ENCODE assay signal across 23 cellular contexts in the genomic region with DNA sequence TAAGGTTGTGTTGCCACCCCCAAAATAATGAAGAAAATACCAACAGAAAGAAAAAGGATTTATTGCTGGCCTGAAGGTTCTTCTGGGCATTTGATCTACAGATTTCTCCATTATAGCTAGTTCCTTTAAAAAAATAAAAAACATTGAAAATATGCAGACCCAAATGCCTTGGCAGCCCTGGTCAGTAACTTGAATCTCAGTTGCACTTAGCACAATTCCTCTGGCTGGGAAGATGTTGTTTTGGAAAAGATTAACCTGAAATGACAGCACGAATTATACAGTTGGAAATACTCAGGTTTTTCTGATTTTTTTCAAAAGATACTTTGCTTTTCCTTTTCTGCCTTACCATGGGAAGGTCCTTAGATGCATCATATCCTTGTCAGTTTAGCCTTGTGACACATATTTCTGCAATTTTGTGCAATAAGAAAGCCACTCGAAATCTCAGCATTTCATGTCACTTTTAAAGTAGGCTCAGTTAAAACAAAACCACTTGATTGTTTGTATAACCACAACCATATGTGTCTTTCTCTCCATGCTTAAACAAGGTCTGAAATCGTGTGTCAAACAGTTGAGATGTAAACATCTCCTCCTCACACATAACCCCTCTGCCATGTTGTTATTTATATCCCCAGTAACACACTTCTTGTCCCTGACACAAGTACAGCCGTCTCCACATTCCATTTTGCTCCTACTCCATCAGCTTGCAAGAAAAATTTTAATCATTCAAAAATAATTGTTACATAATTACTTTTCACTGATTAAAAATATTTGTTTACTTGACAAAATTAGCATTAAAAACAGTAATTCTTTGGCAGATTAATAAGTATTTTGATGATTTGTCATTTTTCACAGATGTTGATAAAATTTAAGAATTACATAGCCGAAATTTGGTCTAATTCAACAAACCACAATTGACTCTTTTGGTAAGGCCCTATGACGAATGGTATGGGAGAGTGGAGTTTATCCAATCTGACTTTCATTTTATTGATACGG.
DNase-seq lines count a peak whose midpoint lies in the region; ATAC-seq, FAIRE-seq and TF ChIP-seq lines count a peak whose summit lies in the region.
"Had no signal": no experiment of that assay in that cellular context is flagged by ENCODE, and none has a peak within 500 bp of the region (broad histone marks: within the 10 kb centered on the region; RNA-seq: fewer than 3 reads in every experiment).

No MANE protein-coding gene starts in this region.

- H2BK120ac ChIP-seq in IMR-90 (ENCODE audit: low read depth, low read length) (0 out of 2 replicates have a peak overlapping the region, but pooled peaks have one; percentile 44), mesenchymal stem cell (ENCODE audit: low read depth, low read length) (no peak overlapping the region)

- H4K91ac ChIP-seq in IMR-90 (ENCODE audit: insufficient read depth, low read depth, low read length) (no peak overlapping the region), mesenchymal stem cell (ENCODE audit: low read length) (no peak overlapping the region)

- no peak overlapping the region for H2AFZ ChIP-seq in IMR-90 (replicated peaks; ENCODE audit: low read length, poor library complexity)
- no peak overlapping the region for H2AFZ ChIP-seq in K562 (ENCODE audit: low read depth, low read length)
- no peak overlapping the region for H2AFZ ChIP-seq in mesenchymal stem cell (ENCODE audit: low read depth, low read length)

- in situ Hi-C loops in IMR-90 (cut with MboI; ENCODE audit: low sequenced_read_pairs) (no loop called here), K562 (cut with MboI) (no loop called here)

- H2BK15ac ChIP-seq in IMR-90 (ENCODE audit: low read depth, low read length) (no peak overlapping the region), mesenchymal stem cell (ENCODE audit: low read depth, poor library complexity, severe bottlenecking) (no peak overlapping the region)

- TF ChIP-seq EP300 in K562 (IDR thresholded peaks at IDR 0.05; ENCODE audit: low read length), result no peak

- TF ChIP-seq RAD21 in IMR-90 (IDR thresholded peaks at IDR 0.05; ENCODE audit: low read length) (no peak), K562 (CRISPR knock-in tag; conservative IDR thresholded peaks at IDR 0.05 in 1 of 2, IDR thresholded peaks at IDR 0.05 in 1 of 2) (no peak)

- TF ChIP-seq POLR2A in IMR-90 (IDR thresholded peaks at IDR 0.05; ENCODE audit: low read depth, low read length), result no peak
- TF ChIP-seq POLR2A in K562 (conservative IDR thresholded peaks at IDR 0.05), result no peak

- peak; percentile 12 for DNase-seq in AG20443 (ENCODE audit: low spot score)
- DNase-seq in IMR-90, result peak; percentile 72
- no peak for DNase-seq in K562 (ENCODE audit: extremely low read depth in 1 of 4, low spot score in 3 of 4)
- peak; percentile 72 for DNase-seq in mesenchymal stem cell
- DNase-seq in activated CD4-positive, alpha-beta T cell treated with anti-CD3 and anti-CD28 coated beads, Interleukin-2, amount 50 U/mL, for 1 hour, result no peak
- DNase-seq in stimulated activated CD4-positive, alpha-beta T cell treated with anti-CD3 and anti-CD28 coated beads, Interleukin-12 subunit alpha, Interleukin-12 subunit beta, amount 100 ng/mL, for 4 hours, result no peak
- DNase-seq: activated CD4-positive, alpha-beta T cell treated with anti-CD3 and anti-CD28 coated beads, Interleukin-2, amount 50 U/mL, for 4 hours; CD4-positive, alpha-beta T cell; H9; hippocampal formation; left ventricle myocardium inferior; MG63; natural killer cell; NCI-H1436; NCI-H446 treated with DMSO at 0.1 percent for 48 hours; OCI-M1; ovary; stimulated activated CD4-positive, alpha-beta T cell treated with anti-CD3 and anti-CD28 coated beads, Interleukin-4, amount 100 ng/mL, for 24 hours; stimulated activated naive B cell treated with anti-CD40 and anti-IgM and Interleukin-4, amounts not matched to agents 10 μg/mL and 1 μg/mL and 100 μg/mL, for 72 hours had no signal

- H2BK5ac ChIP-seq in IMR-90 (ENCODE audit: low read depth, low read length, poor library complexity, severe bottlenecking), result peak overlapping the region; percentile 64
- H2BK5ac ChIP-seq in mesenchymal stem cell (ENCODE audit: low read depth, low read length, poor library complexity, severe bottlenecking), result no peak overlapping the region

- TF ChIP-seq CTCF in IMR-90 (conservative IDR thresholded peaks at IDR 0.05; ENCODE audit: low read depth, low read length), result no peak
- no peak for TF ChIP-seq CTCF in K562 (IDR thresholded peaks at IDR 0.05 in 2 of 3, conservative IDR thresholded peaks at IDR 0.05 in 1 of 3; ENCODE audit: insufficient read depth in 2 of 3, low read depth in 1 of 3, low read length in 3 of 3)

- no peaks in the 10 kb centered on the region for H3K79me2 ChIP-seq in K562 (ENCODE audit: control insufficient read depth, insufficient read depth, low read length)

- H2AK9ac ChIP-seq in IMR-90 (replicated peaks; ENCODE audit: low read depth, low read length, poor library complexity), result no peak overlapping the region

- peak overlapping the region; percentile 15; the same call in 1 of the 2 replicates for H3K27ac ChIP-seq in IMR-90 (ENCODE audit: insufficient read depth, low read length)
- no peak overlapping the region for H3K27ac ChIP-seq in K562 (ENCODE audit: extremely low read depth, low read depth, low read length)
- H3K27ac ChIP-seq in mesenchymal stem cell (ENCODE audit: low read length, poor library complexity, severe bottlenecking), result no peak overlapping the region
- H3K27ac ChIP-seq: epithelial cell of prostate, gastroesophageal sphincter, left ventricle myocardium inferior, ovary, suprapubic skin had no signal

- H3K36me3 ChIP-seq in IMR-90 (ENCODE audit: control insufficient read depth, insufficient read depth, low read length), result peaks cover 2% of the 10 kb centered on the region
- peaks cover 23% of the 10 kb centered on the region; the same call in 2 of the 3 replicates for H3K36me3 ChIP-seq in K562 (ENCODE audit: control insufficient read depth, insufficient read depth, low read length)
- H3K36me3 ChIP-seq in mesenchymal stem cell (ENCODE audit: control insufficient read depth in 1 of 2, insufficient read depth in 2 of 2, low read depth in 1 of 2, low read length in 2 of 2), result peaks cover 3 to 27% of the 10 kb centered on the region in 2 experiments
- H3K36me3 ChIP-seq: MG63, ovary had no signal

- peaks cover 16 to 41% of the 10 kb centered on the region in 2 experiments for H3K79me1 ChIP-seq in IMR-90 (ENCODE audit: low read depth in 1 of 2, low read length in 2 of 2)
- H3K79me1 ChIP-seq in mesenchymal stem cell (replicated peaks; ENCODE audit: low read length, poor library complexity, severe bottlenecking), result peaks cover 12% of the 10 kb centered on the region

- peak; percentile 24 for ATAC-seq in IMR-90 (ENCODE audit: low read depth)
- no peak for ATAC-seq in K562
- ATAC-seq in GM19023 (IDR thresholded peaks at IDR 0.05; ENCODE audit: unreplicated experiment), result no peak
- ATAC-seq: gastroesophageal sphincter; natural killer cell; stimulated activated naive B cell treated with anti-CD40 and anti-IgM and Interleukin-4, amounts not matched to agents 10 μg/mL and 1 μg/mL and 100 μg/mL, for 72 hours had no signal

- H3K4me3 ChIP-seq in IMR-90 (ENCODE audit: insufficient read depth, low read depth, low read length) (no peak overlapping the region), K562 (no peak overlapping the region), mesenchymal stem cell (ENCODE audit: insufficient read depth in 1 of 2, low read depth in 1 of 2, low read length in 2 of 2) (no peak overlapping the region)
- H3K4me3 ChIP-seq: gastroesophageal sphincter, left ventricle myocardium inferior, MG63, ovary, suprapubic skin had no signal

- no peaks in the 10 kb centered on the region for H3K27me3 ChIP-seq in IMR-90 (ENCODE audit: control insufficient read depth, insufficient read depth, low read length)
- H3K27me3 ChIP-seq in K562 (ENCODE audit: control insufficient read depth in 2 of 2, insufficient read depth in 2 of 2, low read length in 2 of 2), result no peaks in the 10 kb centered on the region
- H3K27me3 ChIP-seq in mesenchymal stem cell (ENCODE audit: control insufficient read depth in 1 of 2, insufficient read depth in 1 of 2, low read length in 2 of 2), result no peaks in the 10 kb centered on the region
- H3K27me3 ChIP-seq: gastroesophageal sphincter, MG63, ovary, suprapubic skin had no signal

- H3K23ac ChIP-seq in IMR-90 (ENCODE audit: low read depth, low read length) (no peak overlapping the region), mesenchymal stem cell (ENCODE audit: low read length in 2 of 2) (no peak overlapping the region)

- H2AK5ac ChIP-seq in IMR-90 (ENCODE audit: low read depth, low read length), result no peak overlapping the region
- no peak overlapping the region for H2AK5ac ChIP-seq in mesenchymal stem cell (ENCODE audit: low read length, severe bottlenecking)

- H3K9me1 ChIP-seq in IMR-90 (ENCODE audit: insufficient read depth, low read length), result peaks cover 12% of the 10 kb centered on the region
- no peaks in the 10 kb centered on the region for H3K9me1 ChIP-seq in K562 (ENCODE audit: control insufficient read depth, insufficient read depth, low read length)

- H3K4me1 ChIP-seq in IMR-90 (ENCODE audit: control insufficient read depth, insufficient read depth, low read length), result peaks cover 5% of the 10 kb centered on the region
- H3K4me1 ChIP-seq in K562 (replicated peaks in 1 of 2; ENCODE audit: control insufficient read depth in 2 of 2, insufficient read depth in 2 of 2, low read length in 2 of 2), result no peaks in the 10 kb centered on the region
- H3K4me1 ChIP-seq in mesenchymal stem cell (ENCODE audit: control insufficient read depth, insufficient read depth, low read depth, low read length), result peaks cover 2% of the 10 kb centered on the region

- WGBS in IMR-90 (ENCODE audit: extremely low coverage in 2 of 2, insufficient read length in 1 of 2), 2 experiments, result 0% methylated on average over 2 of the region's 7 CpGs; no CpG with 5 or more reads in 1 of the 2 experiments
- 69% methylated on average over 7 of the region's 7 CpGs for WGBS in K562 (ENCODE audit: insufficient coverage, low coverage, missing lambda C conversion rate)
- 43% methylated on average over 5 of the region's 7 CpGs for WGBS in mesenchymal stem cell

- H2BK20ac ChIP-seq in IMR-90 (ENCODE audit: low read depth, low read length), result no peak overlapping the region

- intact Hi-C loops in IMR-90 (cut with micrococcal nuclease), result loop anchor here (5.0 kb wide), 2 partner anchors 52 to 77 kb away; partner anchors contain the start of gene ABCC11
- intact Hi-C loops in K562 (cut with micrococcal nuclease), result no loop called here

- H4K8ac ChIP-seq in IMR-90 (ENCODE audit: low read depth in 2 of 2, low read length in 2 of 2) (no peak overlapping the region), mesenchymal stem cell (ENCODE audit: low read length) (no peak overlapping the region)

- BruUV-seq in IMR-90 (replicated peaks; lab: Mats Ljungman, UMichigan), result no TSS peak
- BruUV-seq in K562 (replicated peaks; lab: Mats Ljungman, UMichigan), result no TSS peak

- POLR2A ChIA-PET in IMR-90 (lab: Charles Lee; ENCODE audit: unreplicated experiment) (no interaction called here), K562 (lab: Yijun Ruan, JAX) (no interaction called here)

- H3K56ac ChIP-seq in IMR-90 (ENCODE audit: extremely low read depth, insufficient read depth, low read length), result no peak overlapping the region

- no peak overlapping the region for H3K4ac ChIP-seq in IMR-90 (ENCODE audit: low read depth, low read length)
- H3K4ac ChIP-seq in mesenchymal stem cell (ENCODE audit: low read depth in 1 of 2, low read length in 2 of 2), result no peak overlapping the region

- H3K9me3 ChIP-seq in IMR-90 (ENCODE audit: control insufficient read depth, insufficient read depth, low read length) (no peaks in the 10 kb centered on the region), K562 (replicated peaks; ENCODE audit: control insufficient read depth, insufficient read depth, low read depth, low read length) (no peaks in the 10 kb centered on the region), mesenchymal stem cell (ENCODE audit: control insufficient read depth, low read length) (no peaks in the 10 kb centered on the region)
- H3K9me3 ChIP-seq: gastroesophageal sphincter, left ventricle myocardium inferior, MG63, ovary, suprapubic skin had no signal

- H3K18ac ChIP-seq in IMR-90 (ENCODE audit: low read depth, low read length) (peak overlapping the region; percentile 13; the same call in 1 of the 2 replicates), mesenchymal stem cell (ENCODE audit: low read depth in 1 of 2, low read length in 2 of 2) (no peak overlapping the region)

- dilution Hi-C loops in IMR-90 (cut with HindIII; ENCODE audit: low sequenced_read_pairs, unreplicated experiment), result no loop called here

- H3K4me2 ChIP-seq in IMR-90 (ENCODE audit: low read depth, low read length) (peak overlapping the region; percentile 59; the same call in 1 of the 2 replicates), K562 (ENCODE audit: insufficient read depth, low read length) (no peak overlapping the region), mesenchymal stem cell (ENCODE audit: low read length, poor library complexity, severe bottlenecking) (no peak overlapping the region)

- CTCF ChIA-PET in IMR-90 (lab: Yijun Ruan, JAX), result interaction anchor here (0.6 kb wide), 1 partner anchor 1372 kb away, joined by 3 read pairs; no protein-coding TSS in a partner anchor
- CTCF ChIA-PET in K562 (lab: Yijun Ruan, JAX; ENCODE audit: low intra/inter-chr PET ratio), result no interaction called here

- no peak overlapping the region for H2BK12ac ChIP-seq in mesenchymal stem cell (ENCODE audit: low read length in 2 of 2)

- FAIRE-seq in K562 (lab: Jason Lieb, UNC), result no peak

- H3K9ac ChIP-seq in IMR-90 (ENCODE audit: low read depth, low read length) (no peak overlapping the region), K562 (ENCODE audit: insufficient read depth in 1 of 2, low read depth in 2 of 2, low read length in 2 of 2) (no peak overlapping the region), mesenchymal stem cell (ENCODE audit: low read length) (no peak overlapping the region)

- H4K20me1 ChIP-seq in IMR-90 (ENCODE audit: insufficient read depth, low read length) (peaks cover 9% of the 10 kb centered on the region), K562 (replicated peaks; ENCODE audit: control insufficient read depth, insufficient read depth, low read length) (no peaks in the 10 kb centered on the region)

- H3K14ac ChIP-seq in IMR-90 (replicated peaks; ENCODE audit: low read depth, low read length), result no peak overlapping the region
- no peak overlapping the region for H3K14ac ChIP-seq in mesenchymal stem cell (ENCODE audit: low read length in 2 of 2)

- H4K5ac ChIP-seq in IMR-90 (ENCODE audit: low read depth, low read length), result no peak overlapping the region

Comparison
In these comparisons a context has a peak if more than half of its experiments do, and no peak if none do; other contexts are left out.
1. DNase-seq: peak in AG20443 (single experiment), IMR-90 (single experiment) and mesenchymal stem cell (single experiment); none in K562 (0 of 4), activated CD4-positive, alpha-beta T cell treated with anti-CD3 and anti-CD28 coated beads, Interleukin-2, amount 50 U/mL, for 1 hour (single experiment) and stimulated activated CD4-positive, alpha-beta T cell treated with anti-CD3 and anti-CD28 coated beads, Interleukin-12 subunit alpha, Interleukin-12 subunit beta, amount 100 ng/mL, for 4 hours (single experiment).